Comparison of ENCODE assay signal across 23 cellular contexts in the genomic region with DNA sequence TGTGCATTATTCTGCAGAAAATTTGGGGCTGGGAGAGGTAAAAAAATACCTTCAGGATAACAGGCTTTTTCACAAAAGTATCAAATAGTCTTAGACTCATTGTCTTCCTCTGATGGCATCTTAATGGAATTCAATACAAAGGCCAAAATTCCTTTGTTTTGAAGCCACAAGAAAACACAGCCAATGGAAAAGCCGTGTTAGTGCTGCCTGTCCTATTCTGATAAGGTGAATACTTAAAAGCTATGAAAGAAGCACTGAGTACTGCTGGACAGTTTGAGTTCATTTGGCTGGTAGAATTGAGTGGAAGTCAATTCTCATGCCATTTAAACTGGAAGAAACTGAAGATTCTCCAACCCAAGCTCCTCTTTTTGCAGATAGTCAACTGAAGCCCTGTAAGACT.
DNase-seq lines count a peak whose midpoint lies in the region; ATAC-seq and TF ChIP-seq lines count a peak whose summit lies in the region.
"Had no signal": no experiment of that assay in that cellular context is flagged by ENCODE, and none has a peak within 500 bp of the region (broad histone marks: within the 10 kb centered on the region; RNA-seq: fewer than 3 reads in every experiment).

No MANE protein-coding gene starts in this region.

- no peaks in the 10 kb centered on the region for H3K27me3 ChIP-seq in Panc1 (ENCODE audit: control insufficient read depth, insufficient read depth, low read length)
- H3K27me3 ChIP-seq: tibial artery had no signal

- H3K4me1 ChIP-seq in Panc1 (ENCODE audit: control insufficient read depth, insufficient read depth, low read length), result no peaks in the 10 kb centered on the region

- no peak overlapping the region for H3K4me3 ChIP-seq in Panc1 (ENCODE audit: low read depth in 2 of 2, low read length in 2 of 2)
- H3K4me3 ChIP-seq in choroid plexus epithelial cell (ENCODE audit: low read depth, low read length), result no peak overlapping the region
- H3K4me3 ChIP-seq in coronary artery, result no peak overlapping the region
- H3K4me3 ChIP-seq: skin epidermis, tibial artery had no signal

- POLR2A ChIA-PET in Panc1 (lab: Charles Lee), result interaction anchor here (0.6 to 0.7 kb wide), 2 partner anchors 19 to 787 kb away, joined by 3 to 12 read pairs; no protein-coding TSS in a partner anchor

- CTCF ChIA-PET in Panc1 (lab: Charles Lee), result no interaction called here

- H3K27ac ChIP-seq in Panc1 (ENCODE audit: low read length) (no peak overlapping the region), coronary artery (no peak overlapping the region), caudate nucleus (ENCODE audit: low read depth, low read length) (no peak overlapping the region)
- H3K27ac ChIP-seq: epithelial cell of prostate had no signal

- TSS peak; percentile 11 for BruUV-seq in Panc1 (replicated peaks; lab: Mats Ljungman, UMichigan)

- peak; percentile 60 for DNase-seq in EH (ENCODE audit: low read depth)
- no peak for DNase-seq in Panc1 (ENCODE audit: low read depth, low spot score)
- peak; percentile 52 for DNase-seq in choroid plexus epithelial cell (ENCODE audit: low read depth)
- peak; percentile 66 for DNase-seq in kidney tubule cell (ENCODE audit: low spot score)
- DNase-seq in coronary artery (ENCODE audit: low spot score), result no peak
- no peak for DNase-seq in SIG-M5 (lab: John Stamatoyannopoulos, UW)
- no peak for DNase-seq in Ammon's horn (ENCODE audit: low spot score)
- DNase-seq in caudate nucleus (lab: John Stamatoyannopoulos, UW), result no peak
- DNase-seq: activated CD4-positive, alpha-beta T cell treated with anti-CD3 and anti-CD28 coated beads for 36 hours; CD8-positive, alpha-beta memory T cell; H9; Kasumi-1; NCI-H1092 treated with DMSO at 0.1 percent for 48 hours; NCI-H2107; NCI-H524 treated with DMSO at 0.1 percent for 48 hours; posterior cingulate gyrus; stimulated activated CD4-positive, alpha-beta T cell treated with anti-CD3 and anti-CD28 coated beads, Interleukin-2, amount 100 ng/mL, for 48 hours; stimulated activated naive CD8-positive, alpha-beta T cell treated with anti-CD3 and anti-CD28 coated beads, Interleukin-15, Interleukin-2, amounts not matched to agents 100 U/mL and 50 U/mL, for 24 hours; tibial artery had no signal

- no peaks in the 10 kb centered on the region for H3K36me3 ChIP-seq in Panc1 (ENCODE audit: control insufficient read depth, insufficient read depth, low read length)
- H3K36me3 ChIP-seq: tibial artery had no signal

- no peaks in the 10 kb centered on the region for H3K9me3 ChIP-seq in Panc1 (ENCODE audit: control insufficient read depth, insufficient read depth, low read depth, low read length)
- H3K9me3 ChIP-seq: tibial artery had no signal

- TF ChIP-seq CTCF in Panc1 (IDR thresholded peaks at IDR 0.05), result no peak
- no peak for TF ChIP-seq CTCF in choroid plexus epithelial cell (conservative IDR thresholded peaks at IDR 0.05; ENCODE audit: low read depth, low read length)
- TF ChIP-seq CTCF in coronary artery (IDR thresholded peaks at IDR 0.05), result no peak

- in situ Hi-C loops in Panc1 (cut with HindIII; ENCODE audit: low pct_unique_long_range_greater_than_20kb, low sequenced_read_pairs), result no loop called here

- no peak for ATAC-seq in Panc1
- ATAC-seq: activated CD4-positive, alpha-beta T cell treated with anti-CD3 and anti-CD28 coated beads for 36 hours; activated naive CD4-positive, alpha-beta T cell treated with anti-CD3 and anti-CD28 coated beads, Interleukin-2, amount 50 U/mL, for 72 hours; left lobe of liver; stimulated activated naive CD8-positive, alpha-beta T cell treated with anti-CD3 and anti-CD28 coated beads, Interleukin-15, Interleukin-2, amounts not matched to agents 100 U/mL and 50 U/mL, for 24 hours had no signal

- intact Hi-C loops in Panc1 (cut with micrococcal nuclease; ENCODE audit: unreplicated experiment), result no loop called here

Comparison
In these comparisons a context has a peak if more than half of its experiments do, and no peak if none do; other contexts are left out.
1. DNase-seq: peak in EH (single experiment), choroid plexus epithelial cell (single experiment) and kidney tubule cell (single experiment); none in Panc1 (single experiment), coronary artery (single experiment), SIG-M5 (single experiment), Ammon's horn (single experiment) and caudate nucleus (0 of 61).